In the genomic region with DNA sequence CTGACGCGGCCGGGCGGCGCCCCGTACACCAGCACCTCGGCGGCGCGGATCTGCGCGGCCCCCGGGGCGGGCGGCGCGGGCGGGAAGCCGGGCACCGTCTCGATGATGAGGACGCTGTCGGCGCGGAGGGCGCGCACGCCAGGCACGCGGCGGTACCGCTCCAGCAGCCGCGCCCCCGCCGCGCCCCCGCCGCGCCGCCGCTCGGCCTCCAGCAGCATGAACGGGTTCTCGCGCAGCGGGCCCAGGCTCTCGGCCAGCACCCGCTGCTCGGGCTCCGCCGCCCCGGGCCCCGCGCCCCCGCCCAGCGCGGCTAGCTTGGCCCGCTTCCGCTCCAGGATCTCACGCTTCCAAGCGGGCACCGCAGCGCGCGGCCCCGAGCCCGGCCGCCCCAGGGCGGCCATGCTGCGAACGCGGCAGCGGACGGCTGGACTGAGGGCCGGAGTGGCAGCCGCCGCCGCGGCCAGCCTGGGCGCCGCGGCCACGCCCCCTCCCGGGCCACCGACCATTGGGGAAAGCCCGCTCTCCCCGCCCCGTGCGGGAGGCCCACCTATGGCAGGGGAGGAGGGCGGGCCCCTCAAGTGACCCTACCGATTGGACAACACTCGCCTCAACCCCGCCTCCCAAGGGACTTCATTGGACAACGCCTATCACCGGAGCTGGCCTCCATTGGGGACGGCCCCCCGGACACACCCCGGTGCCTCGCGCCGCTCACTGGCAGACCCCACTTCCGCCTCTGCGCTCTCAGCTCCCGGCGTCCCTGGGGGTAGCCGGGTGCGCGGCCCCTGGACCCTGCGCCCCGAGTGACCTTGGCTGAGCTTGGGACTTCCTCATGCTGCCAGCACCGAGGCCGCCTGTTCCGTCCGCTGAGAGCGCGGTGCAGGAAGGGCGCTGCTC, we compare ENCODE assay signal across 8 cellular contexts. TPM values are rescaled to one million over a fixed set of nuclear protein-coding genes. Genes with fewer than 3 reads are reported as not detected.
A peak's percentile ranks its signal among the peaks of the same experiment; 100 is the strongest.
DNase-seq lines count a peak whose midpoint lies in the region; TF ChIP-seq lines count a peak whose summit lies in the region.

Gene TPRN (minus strand): TSS at position 431 of the 894 bp plus-strand sequence. CDS start 30 bp downstream, at position 401.

- H3K14ac ChIP-seq in H9 (ENCODE audit: insufficient read depth, low read length): peak within 1 kb of the TSS; percentile 86; the same call in 1 of the 2 replicates

- H3K27me3 ChIP-seq in H9 (ENCODE audit: insufficient read depth, low read length): no peaks in the 10 kb centered on the region
- no peaks in the 10 kb centered on the region for H3K27me3 ChIP-seq in MG63
- H3K27me3 ChIP-seq in neural cell (ENCODE audit: insufficient read depth, low read depth, low read length): no peaks in the 10 kb centered on the region
- no peaks in the 10 kb centered on the region for H3K27me3 ChIP-seq in stomach

- no peak for TF ChIP-seq RAD21 in neural cell (conservative IDR thresholded peaks at IDR 0.05)

- peak; percentile 100 for DNase-seq in ELR (ENCODE audit: low read depth)
- DNase-seq in H9: peak; percentile 99
- peak; percentile 99 for DNase-seq in MG63
- peak; percentile 95 for DNase-seq in SHP77 treated with DMSO at 0.1 percent for 48 hours (lab: John Stamatoyannopoulos, UW)
- DNase-seq in activated gamma-delta T cell (lab: John Stamatoyannopoulos, UW): peak; percentile 89
- peak; percentile 99 for DNase-seq in fibroblast of villous mesenchyme (ENCODE audit: low read depth)
- peak; percentile 100 for DNase-seq in stomach

- H4K20me1 ChIP-seq in H9 (ENCODE audit: control insufficient read depth, insufficient read depth, insufficient read length) (no peaks in the 10 kb centered on the region), neural cell (ENCODE audit: insufficient read depth) (no peaks in the 10 kb centered on the region)

- H4K91ac ChIP-seq in H9 (ENCODE audit: insufficient read length, low read depth, low read length): no peak within 1 kb of the TSS

- no peak within 1 kb of the TSS for H2AK5ac ChIP-seq in H9 (ENCODE audit: insufficient read length, low read length)

- intact Hi-C loops in stomach (cut with DNase I; ENCODE audit: low total_unique reads): no loop called here

- peak within 1 kb of the TSS; percentile 67 for H3K9ac ChIP-seq in H9 (ENCODE audit: extremely low read depth, insufficient read length, low read length)
- H3K9ac ChIP-seq in neural cell (ENCODE audit: low read length): peak within 1 kb of the TSS; percentile 70

- no peak within 1 kb of the TSS for H3K23ac ChIP-seq in H9 (ENCODE audit: insufficient read length, low read depth, low read length)

- no peak within 1 kb of the TSS for H4K8ac ChIP-seq in H9 (replicated peaks; ENCODE audit: insufficient read length, low read depth, low read length)

- H3K36me3 Mint-ChIP-seq in H9 (ENCODE audit: insufficient read depth in 1 of 3, low read depth in 3 of 3): peaks cover 0 to 6% (median 0%) of the 10 kb centered on the region in 3 experiments; a peak in 4 of 7 replicates

- peak within 1 kb of the TSS; percentile 18 to 82 (median 66); a peak in 1 of 7 replicates for H3K27ac Mint-ChIP-seq in H9

- no peak within 1 kb of the TSS for H2BK12ac ChIP-seq in H9 (ENCODE audit: insufficient read length, low read depth, low read length)

- peaks cover 8% of the 10 kb centered on the region for H3K23me2 ChIP-seq in H9 (ENCODE audit: insufficient read length, low read depth, low read length, poor library complexity, severe bottlenecking)

- no peaks in the 10 kb centered on the region for H3K9me3 Mint-ChIP-seq in H9

- H3K4me3 ChIP-seq in MG63: peak within 1 kb of the TSS; percentile 59
- H3K4me3 ChIP-seq in fibroblast of villous mesenchyme (ENCODE audit: low read depth, low read length): peak within 1 kb of the TSS; percentile 76
- H3K4me3 ChIP-seq in neural cell (ENCODE audit: low read length): peak within 1 kb of the TSS; percentile 86
- peak within 1 kb of the TSS; percentile 63 to 78 (median 66) for H3K4me3 ChIP-seq in stomach

- no peaks in the 10 kb centered on the region for H3K9me2 ChIP-seq in neural cell (ENCODE audit: insufficient read depth, low read length)

- no peak within 1 kb of the TSS for H3K56ac ChIP-seq in H9 (ENCODE audit: insufficient read length, low read depth, low read length)

- H2AFZ ChIP-seq in H9 (ENCODE audit: low read length) (no peak within 1 kb of the TSS), neural cell (ENCODE audit: low read depth, low read length) (peak within 1 kb of the TSS; percentile 51)

- WGBS in H9 (ENCODE audit: extremely low coverage, insufficient read length, low lambda C conversion rate): no CpG with 5 or more reads among the region's 118 CpGs
- 0 to 3% (median 1%) methylated on average over 28 to 114 of the region's 118 CpGs for WGBS in stomach, 5 donors

- no peak within 1 kb of the TSS for H2BK15ac ChIP-seq in H9 (ENCODE audit: low read depth, low read length)

- peaks cover 13% of the 10 kb centered on the region for H3K79me1 ChIP-seq in H9 (ENCODE audit: insufficient read depth, low read depth, low read length, poor library complexity, severe bottlenecking)

- H3K9me3 ChIP-seq in H9 (ENCODE audit: control insufficient read depth, low read depth, low read length) (no peaks in the 10 kb centered on the region), MG63 (no peaks in the 10 kb centered on the region), neural cell (ENCODE audit: low read length) (no peaks in the 10 kb centered on the region), stomach (no peaks in the 10 kb centered on the region)

- H3K18ac ChIP-seq in H9 (ENCODE audit: insufficient read length, low read depth, low read length): peak within 1 kb of the TSS; percentile 52

- H3K4me1 ChIP-seq in H9 (ENCODE audit: insufficient read depth, low read length): no peaks in the 10 kb centered on the region; the same call in 1 of the 2 replicates
- H3K4me1 ChIP-seq in stomach: peaks cover 71 to 86% (median 85%) of the 10 kb centered on the region in 4 donors

- no peak within 1 kb of the TSS for H2BK20ac ChIP-seq in H9 (ENCODE audit: low read depth, low read length, poor library complexity, severe bottlenecking)

- no peak within 1 kb of the TSS for H2BK5ac ChIP-seq in H9 (ENCODE audit: insufficient read length, low read length)

- H3K27ac ChIP-seq in H9 (ENCODE audit: insufficient read length, low read depth, low read length) (no peak within 1 kb of the TSS), neural cell (ENCODE audit: low read length) (peak within 1 kb of the TSS; percentile 49), stomach (peak within 1 kb of the TSS; percentile 85 to 97 (median 89))

- TF ChIP-seq POLR2A in stomach (IDR thresholded peaks at IDR 0.05): peak in 1 of 4 donors; percentile 59

- H3T11ph ChIP-seq in H9 (ENCODE audit: low read length): no peak within 1 kb of the TSS

- peaks cover 2% of the 10 kb centered on the region; the same call in 1 of the 2 replicates for H3K27me3 Mint-ChIP-seq in H9 (ENCODE audit: low read depth)

- no peaks in the 10 kb centered on the region for H3F3A ChIP-seq in neural cell (ENCODE audit: insufficient read depth, low read length, poor library complexity, severe bottlenecking)

- H3K4me3 Mint-ChIP-seq in H9: peak within 1 kb of the TSS; percentile 78 to 88

- peaks cover 4% of the 10 kb centered on the region for H3K36me3 ChIP-seq in MG63
- no peaks in the 10 kb centered on the region for H3K36me3 ChIP-seq in neural cell (ENCODE audit: insufficient read depth, low read length)
- no peaks in the 10 kb centered on the region for H3K36me3 ChIP-seq in stomach

- no peak within 1 kb of the TSS for H2BK120ac ChIP-seq in H9 (ENCODE audit: low read depth, low read length, poor library complexity, severe bottlenecking)

- TF ChIP-seq EP300 in neural cell (conservative IDR thresholded peaks at IDR 0.05; ENCODE audit: poor library complexity, severe bottlenecking) (peak; percentile 26), stomach (IDR thresholded peaks at IDR 0.05) (no peak)

- no peak within 1 kb of the TSS for H3K4ac ChIP-seq in H9 (ENCODE audit: low read depth, low read length)

- H3K79me2 ChIP-seq in H9 (ENCODE audit: insufficient read depth, low read length): peaks cover 6% of the 10 kb centered on the region; the same call in 1 of the 2 replicates
- peaks cover 19% of the 10 kb centered on the region for H3K79me2 ChIP-seq in neural cell (replicated peaks; ENCODE audit: insufficient read depth, low read length)

- TF ChIP-seq CTCF in H9 (conservative IDR thresholded peaks at IDR 0.05) (no peak), fibroblast of villous mesenchyme (IDR thresholded peaks at IDR 0.05; ENCODE audit: insufficient read depth, low read depth, low read length) (no peak), neural cell (IDR thresholded peaks at IDR 0.05; ENCODE audit: poor library complexity, severe bottlenecking) (no peak), stomach (IDR thresholded peaks at IDR 0.05) (no peak)

- H4K5ac ChIP-seq in H9 (ENCODE audit: insufficient read length, low read depth, low read length): no peak within 1 kb of the TSS

- peak within 1 kb of the TSS; percentile 65 for H3K4me2 ChIP-seq in H9 (ENCODE audit: insufficient read depth, insufficient read length, low read length)
- H3K4me2 ChIP-seq in neural cell (ENCODE audit: low read length): peak within 1 kb of the TSS; percentile 96

- peaks cover 14 to 31% of the 10 kb centered on the region in 2 experiments for H3K4me1 Mint-ChIP-seq in H9

TF ChIP-seq in neural cell, 6 proteins besides CTCF, POLR2A, EP300 and RAD21:
- TF ChIP-seq MXI1 (conservative IDR thresholded peaks at IDR 0.05; ENCODE audit: poor library complexity, severe bottlenecking): peak; percentile 76
- TF ChIP-seq POLR2AphosphoS5 (IDR thresholded peaks at IDR 0.05): peak; percentile 26
- TF ChIP-seq SMC3 (conservative IDR thresholded peaks at IDR 0.05; ENCODE audit: poor library complexity): peak; percentile 9
- TF ChIP-seq TAF1 (IDR thresholded peaks at IDR 0.05; ENCODE audit: low read depth): no peak

RNA-seq across cellular contexts. Expression of gene TPRN, which starts in this region (rescaled TPM):
- total RNA-seq in H9 (2021): 30.7 and 32.0 TPM in 2 replicates
- 6.2 and 12.0 TPM in 2 replicates for total RNA-seq in MG63 (2014; rRNA removed; shearing (Covaris generic); ENCODE audit: low replicate concordance)
- total RNA-seq in fibroblast of villous mesenchyme: 6.9 and 8.1 TPM in 2 replicates
- 8.1 TPM in 2 replicates for polyA plus RNA-seq in neural cell
- 10.3 and 10.7 TPM in 2 replicates for polyA minus RNA-seq in neural cell
- 100 to 1,000 TPM in 1 of 5 donors, 10 to 100 TPM in 3, 1 to 10 TPM in 1; 8.8 to 161 (median 25.0) TPM for total RNA-seq in stomach
- 10 to 100 TPM; 23.5 to 36.9 (median 24.3) TPM for polyA plus RNA-seq in stomach
